ENCODE assay signal across 21 cellular contexts in the genomic region with DNA sequence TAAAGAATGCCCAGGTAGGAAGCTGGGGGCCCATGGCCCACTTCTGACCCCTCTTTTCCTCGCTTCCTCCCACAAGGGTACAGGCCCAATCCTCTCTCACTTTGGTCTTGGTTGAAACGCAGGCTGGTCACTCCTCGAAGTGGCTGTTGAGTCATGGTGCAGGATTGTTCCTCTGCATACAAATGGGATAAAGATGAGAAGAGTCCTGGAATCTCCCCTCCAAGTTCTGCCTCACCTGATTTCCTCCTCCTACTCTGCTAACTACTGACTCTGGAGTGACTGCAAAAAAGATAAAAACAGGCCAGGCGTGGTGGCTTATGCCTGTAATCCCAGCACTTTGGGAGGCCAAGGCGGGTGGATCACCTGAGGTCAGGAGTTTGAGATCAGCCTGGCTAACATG. TPM values are rescaled to one million over a fixed set of nuclear protein-coding genes. Genes with fewer than 3 reads are reported as not detected.
A peak's percentile ranks its signal among the peaks of the same experiment; 100 is the strongest.
DNase-seq lines count a peak whose midpoint lies in the region; FAIRE-seq and TF ChIP-seq lines count a peak whose summit lies in the region.
"Had no signal": no experiment of that assay in that cellular context is flagged by ENCODE, and none has a peak within 500 bp of the region (broad histone marks: within the 10 kb centered on the region; RNA-seq: fewer than 3 reads in every experiment).

No MANE protein-coding gene starts in this region.

- H3K27me3 ChIP-seq in CD8-positive, alpha-beta memory T cell (ENCODE audit: insufficient read depth, low read length, poor library complexity, severe bottlenecking) = no peaks in the 10 kb centered on the region
- H3K27me3 ChIP-seq in SJCRH30 = no peaks in the 10 kb centered on the region
- H3K27me3 ChIP-seq: BE2C had no signal

- H3K9me3 ChIP-seq in CD8-positive, alpha-beta memory T cell (ENCODE audit: low read length) = no peaks in the 10 kb centered on the region
- no peaks in the 10 kb centered on the region for H3K9me3 ChIP-seq in SJCRH30 (replicated peaks)
- H3K9me3 ChIP-seq: BE2C had no signal

- no peak overlapping the region for H3K4me3 ChIP-seq in CD8-positive, alpha-beta memory T cell (ENCODE audit: low read length)
- no peak overlapping the region for H3K4me3 ChIP-seq in SJCRH30

- H3K4me1 ChIP-seq in CD8-positive, alpha-beta memory T cell (ENCODE audit: insufficient read depth, low read length) = peaks cover 12% of the 10 kb centered on the region
- H3K4me1 ChIP-seq in SJCRH30 = no peaks in the 10 kb centered on the region
- H3K4me1 ChIP-seq: BE2C had no signal

- no peak for TF ChIP-seq POLR2A in GM12891 (IDR thresholded peaks at IDR 0.05; ENCODE audit: low read depth, low read length)

- intact Hi-C loops in activated CD4-positive, alpha-beta T cell treated with anti-CD3 and anti-CD28 coated beads, Interleukin-2, amount 10 ng/mL, durations not matched to agents 24 days and 14 days (cut with micrococcal nuclease) = no loop called here

- no peak for DNase-seq in activated CD4-positive, alpha-beta T cell treated with anti-CD3 and anti-CD28 coated beads, Interleukin-2, amount 10 ng/mL, durations not matched to agents 24 days and 14 days
- no peak for DNase-seq in activated CD4-positive, alpha-beta T cell treated with anti-CD3 and anti-CD28 coated beads for 1 hour
- no peak for DNase-seq in CD8-positive, alpha-beta memory T cell
- no peak for DNase-seq in epithelial cell of prostate (ENCODE audit: low read depth, low spot score)
- peak; percentile 16 for DNase-seq in renal cortical epithelial cell (ENCODE audit: low read depth)
- no peak for DNase-seq in substantia nigra (lab: John Stamatoyannopoulos, UW)
- no peak for DNase-seq in SJCRH30
- DNase-seq in GM12891 (ENCODE audit: insufficient read length, low spot score) = no peak
- DNase-seq: BE2C; CD4-positive, CD25-positive, alpha-beta regulatory T cell; DMS153; GF-D8; H7; NCI-H1417 treated with DMSO at 0.1 percent for 48 hours; NCI-H187 treated with DMSO at 0.1 percent for 48 hours; NCI-H345; NCI-H526; SHP77 treated with DMSO at 0.1 percent for 48 hours had no signal

- no peak for FAIRE-seq in GM12891 (lab: Jason Lieb, UNC)
- FAIRE-seq: HepG2 had no signal

- peaks cover 23% of the 10 kb centered on the region for H3K4me1 Mint-ChIP-seq in activated CD4-positive, alpha-beta T cell treated with anti-CD3 and anti-CD28 coated beads, Interleukin-2, amount 10 ng/mL, durations not matched to agents 24 days and 14 days
- peaks cover 6 to 28% (median 22%) of the 10 kb centered on the region in 3 donors for H3K4me1 Mint-ChIP-seq in CD8-positive, alpha-beta memory T cell

- H3K27ac Mint-ChIP-seq in activated CD4-positive, alpha-beta T cell treated with anti-CD3 and anti-CD28 coated beads, Interleukin-2, amount 10 ng/mL, durations not matched to agents 24 days and 14 days = peak overlapping the region; percentile 25
- peak overlapping the region in 5 of 8 donors; percentile 12 to 100 (median 95) for H3K27ac Mint-ChIP-seq in CD8-positive, alpha-beta memory T cell

- H3K36me3 ChIP-seq in CD8-positive, alpha-beta memory T cell (ENCODE audit: insufficient read depth, low read length) = no peaks in the 10 kb centered on the region
- H3K36me3 ChIP-seq in SJCRH30 = no peaks in the 10 kb centered on the region
- H3K36me3 ChIP-seq: BE2C had no signal

- CTCF ChIA-PET in CD8-positive, alpha-beta memory T cell (lab: Charles Lee) = no interaction called here

- H3K9me3 Mint-ChIP-seq in activated CD4-positive, alpha-beta T cell treated with anti-CD3 and anti-CD28 coated beads, Interleukin-2, amount 10 ng/mL, durations not matched to agents 24 days and 14 days = no peaks in the 10 kb centered on the region
- H3K9me3 Mint-ChIP-seq in CD8-positive, alpha-beta memory T cell = no peaks in the 10 kb centered on the region

- no peak overlapping the region for H3K27ac ChIP-seq in CD8-positive, alpha-beta memory T cell (ENCODE audit: low read depth, low read length)
- H3K27ac ChIP-seq in epithelial cell of prostate (peak overlapping the region; percentile 78), substantia nigra (ENCODE audit: low read depth, low read length, poor library complexity, severe bottlenecking) (no peak overlapping the region), SJCRH30 (no peak overlapping the region)
- H3K27ac ChIP-seq: 22Rv1, KMS-11 had no signal

- peaks cover 24% of the 10 kb centered on the region for H3K36me3 Mint-ChIP-seq in activated CD4-positive, alpha-beta T cell treated with anti-CD3 and anti-CD28 coated beads, Interleukin-2, amount 10 ng/mL, durations not matched to agents 24 days and 14 days (ENCODE audit: low read depth)
- peaks cover 0 to 43% (median 0%) of the 10 kb centered on the region in 3 donors for H3K36me3 Mint-ChIP-seq in CD8-positive, alpha-beta memory T cell

- no peak overlapping the region for H3K4me3 Mint-ChIP-seq in activated CD4-positive, alpha-beta T cell treated with anti-CD3 and anti-CD28 coated beads, Interleukin-2, amount 10 ng/mL, durations not matched to agents 24 days and 14 days
- H3K4me3 Mint-ChIP-seq in CD8-positive, alpha-beta memory T cell = no peak overlapping the region

- no peaks in the 10 kb centered on the region for H3K27me3 Mint-ChIP-seq in activated CD4-positive, alpha-beta T cell treated with anti-CD3 and anti-CD28 coated beads, Interleukin-2, amount 10 ng/mL, durations not matched to agents 24 days and 14 days
- H3K27me3 Mint-ChIP-seq in CD8-positive, alpha-beta memory T cell = peaks cover 0 to 4% of the 10 kb centered on the region in 2 donors
- H3K27me3 Mint-ChIP-seq: CD4-positive, CD25-positive, alpha-beta regulatory T cell had no signal

- POLR2A ChIA-PET in CD8-positive, alpha-beta memory T cell (lab: Charles Lee) = no interaction called here

TF ChIP-seq in GM12891, 5 proteins besides CTCF, POLR2A, EP300 and RAD21:
- TF ChIP-seq PAX5 (IDR thresholded peaks at IDR 0.05; ENCODE audit: insufficient read depth, low read length, severe bottlenecking) (no peak), POLR2AphosphoS5 (IDR thresholded peaks at IDR 0.05; ENCODE audit: low read depth, low read length) (no peak), SPI1 (IDR thresholded peaks at IDR 0.05; ENCODE audit: low read depth, low read length) (no peak), POU2F2 (IDR thresholded peaks at IDR 0.05; ENCODE audit: low read depth, low read length) (no peak), TAF1 (IDR thresholded peaks at IDR 0.05; ENCODE audit: low read depth, low read length) (no peak)

RNA-seq across cellular contexts. Expression of a gene that starts 1.7 kb away (rescaled TPM):
- total RNA-seq in activated CD4-positive, alpha-beta T cell treated with anti-CD3 and anti-CD28 coated beads, Interleukin-2, amount 10 ng/mL, durations not matched to agents 24 days and 14 days = 38.7 and 40.8 TPM in 2 replicates
- 10 to 100 TPM; 41.4 to 46.2 TPM for total RNA-seq in CD8-positive, alpha-beta memory T cell
- polyA plus RNA-seq in CD8-positive, alpha-beta memory T cell = 56.9 TPM
- total RNA-seq in renal cortical epithelial cell = 39.8 and 62.7 TPM in 2 replicates
- total RNA-seq in SJCRH30 (2014; rRNA removed; shearing (Covaris generic)) = 18.0 and 18.1 TPM in 2 replicates
- polyA plus RNA-seq in GM12891 (2012; ENCODE audit: low read depth, missing spikeins) = 15.5 TPM

RNA-seq across cellular contexts. Expression of a gene that starts 4.1 kb away (rescaled TPM):
- total RNA-seq in activated CD4-positive, alpha-beta T cell treated with anti-CD3 and anti-CD28 coated beads, Interleukin-2, amount 10 ng/mL, durations not matched to agents 24 days and 14 days = 12.5 and 15.9 TPM in 2 replicates
- 10 to 100 TPM; 13.1 to 14.5 TPM for total RNA-seq in CD8-positive, alpha-beta memory T cell
- polyA plus RNA-seq in CD8-positive, alpha-beta memory T cell = 62.6 TPM
- 4.3 and 9.4 TPM in 2 replicates for total RNA-seq in renal cortical epithelial cell
- 4.7 and 5.0 TPM in 2 replicates for total RNA-seq in SJCRH30 (2014; rRNA removed; shearing (Covaris generic))
- polyA plus RNA-seq in GM12891 (2012; ENCODE audit: low read depth, missing spikeins) = 13.2 TPM

RNA-seq across cellular contexts. Expression of a gene that starts 19.1 kb away (rescaled TPM):
- 4.4 and 4.5 TPM in 2 replicates for total RNA-seq in activated CD4-positive, alpha-beta T cell treated with anti-CD3 and anti-CD28 coated beads, Interleukin-2, amount 10 ng/mL, durations not matched to agents 24 days and 14 days
- total RNA-seq in CD8-positive, alpha-beta memory T cell = 1 to 10 TPM; 5.1 to 5.4 TPM
- polyA plus RNA-seq in CD8-positive, alpha-beta memory T cell = 1.5 TPM
- 1.9 and 5.5 TPM in 2 replicates for total RNA-seq in renal cortical epithelial cell
- 2.0 and 2.5 TPM in 2 replicates for total RNA-seq in SJCRH30 (2014; rRNA removed; shearing (Covaris generic))
- polyA plus RNA-seq in GM12891 (2012; ENCODE audit: low read depth, missing spikeins) = 2.3 TPM

RNA-seq across cellular contexts. Expression of a gene that starts 34.8 kb away (rescaled TPM):
- 28.8 and 30.8 TPM in 2 replicates for total RNA-seq in activated CD4-positive, alpha-beta T cell treated with anti-CD3 and anti-CD28 coated beads, Interleukin-2, amount 10 ng/mL, durations not matched to agents 24 days and 14 days
- 10 to 100 TPM; 32.4 to 35.4 TPM for total RNA-seq in CD8-positive, alpha-beta memory T cell
- 7.7 TPM for polyA plus RNA-seq in CD8-positive, alpha-beta memory T cell
- total RNA-seq in renal cortical epithelial cell = 30.6 and 72.0 TPM in 2 replicates
- 9.6 and 10.2 TPM in 2 replicates for total RNA-seq in SJCRH30 (2014; rRNA removed; shearing (Covaris generic))
- 17.8 TPM for polyA plus RNA-seq in GM12891 (2012; ENCODE audit: low read depth, missing spikeins)

RNA-seq across cellular contexts. Expression of a gene that starts 45.6 kb away (rescaled TPM):
- total RNA-seq in activated CD4-positive, alpha-beta T cell treated with anti-CD3 and anti-CD28 coated beads, Interleukin-2, amount 10 ng/mL, durations not matched to agents 24 days and 14 days = 24.7 TPM in 2 replicates
- 10 to 100 TPM; 20.4 to 23.3 TPM for total RNA-seq in CD8-positive, alpha-beta memory T cell
- polyA plus RNA-seq in CD8-positive, alpha-beta memory T cell = 31.8 TPM
- total RNA-seq in renal cortical epithelial cell = 21.5 and 26.2 TPM in 2 replicates
- 13.0 and 14.3 TPM in 2 replicates for total RNA-seq in SJCRH30 (2014; rRNA removed; shearing (Covaris generic))
- polyA plus RNA-seq in GM12891 (2012; ENCODE audit: low read depth, missing spikeins) = 16.6 TPM
